1 cellular context compared by ENCODE assay signal in the genomic region with DNA sequence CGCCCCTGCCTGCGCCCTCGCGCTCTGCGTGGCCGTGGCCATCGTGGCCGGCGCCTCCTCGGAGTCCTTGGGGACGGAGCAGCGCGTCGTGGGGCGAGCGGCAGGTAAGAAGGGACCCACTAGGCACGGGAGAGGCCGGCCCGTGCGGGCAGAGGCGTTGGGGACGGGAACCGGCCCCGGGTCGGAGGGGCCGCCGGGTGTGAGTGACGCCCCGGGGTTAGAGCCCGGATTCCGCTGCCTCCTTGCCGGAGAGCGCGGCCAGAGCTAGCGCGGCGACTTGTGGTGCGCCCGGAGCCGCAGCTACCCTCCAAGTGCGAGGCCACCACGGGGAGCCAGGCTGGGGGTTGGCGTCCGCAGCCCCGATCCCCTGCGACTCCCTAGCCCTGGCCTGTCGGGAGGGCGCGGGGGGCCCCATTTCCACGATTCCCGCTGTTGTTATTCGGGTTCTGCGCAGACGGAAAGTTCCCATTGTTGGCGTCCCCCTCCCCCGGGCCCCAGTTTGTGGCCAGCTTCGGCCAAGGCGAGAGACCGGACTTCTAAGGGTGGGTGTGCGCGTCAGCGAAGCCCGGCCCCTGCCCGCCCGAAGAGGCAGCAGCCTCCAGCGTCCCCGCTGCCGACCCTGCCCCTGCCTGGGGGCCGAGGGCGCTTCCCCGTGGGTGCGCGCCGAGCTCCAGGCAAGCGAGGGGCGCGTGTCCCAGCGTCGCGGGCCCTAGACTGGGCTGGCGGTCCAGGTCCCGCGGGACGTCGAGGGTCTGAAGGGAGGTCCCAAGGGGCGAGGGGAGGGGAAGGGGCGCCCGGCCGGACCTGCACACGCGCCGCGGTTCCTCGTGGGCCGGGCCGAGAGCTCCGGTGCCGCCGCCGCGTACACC.
TF ChIP-seq lines count a peak whose summit lies in the region.

No MANE protein-coding gene starts in this region.

TF ChIP-seq in H1, 55 proteins besides CTCF, POLR2A, EP300 and RAD21:
- no peak for TF ChIP-seq NRF1 (IDR thresholded peaks at IDR 0.05; ENCODE audit: low read depth, low read length)
- TF ChIP-seq USF2 (IDR thresholded peaks at IDR 0.05; ENCODE audit: low read length) = no peak; the same call in 1 of the 2 replicates
- no peak for TF ChIP-seq CREB1 (IDR thresholded peaks at IDR 0.05)
- TF ChIP-seq RBBP5 (IDR thresholded peaks at IDR 0.05; ENCODE audit: borderline replicate concordance, low read depth, low read length) = peak; percentile 52; the same call in 1 of the 2 replicates
- no peak for TF ChIP-seq CTBP2 (IDR thresholded peaks at IDR 0.05; ENCODE audit: borderline replicate concordance, insufficient read depth, insufficient read length, low read length)
- no peak for TF ChIP-seq YY1 (IDR thresholded peaks at IDR 0.05; ENCODE audit: low read depth, low read length)
- TF ChIP-seq ASH2L (IDR thresholded peaks at IDR 0.05; ENCODE audit: low read length) = no peak
- TF ChIP-seq KDM1A (IDR thresholded peaks at IDR 0.05; ENCODE audit: borderline replicate concordance, low read length) = no peak
- no peak for TF ChIP-seq BACH1 (IDR thresholded peaks at IDR 0.05; ENCODE audit: low read length)
- TF ChIP-seq SIN3A (conservative IDR thresholded peaks at IDR 0.05 in 1 of 2, IDR thresholded peaks at IDR 0.05 in 1 of 2; ENCODE audit: low read depth in 1 of 2, low read length in 2 of 2) = peak in 1 of 2 experiments; percentile 48; a peak in 1 of 4 replicates
- TF ChIP-seq SUZ12 (IDR thresholded peaks at IDR 0.05; ENCODE audit: low read length) = peak; percentile 73
- no peak for TF ChIP-seq ZNF274 (IDR thresholded peaks at IDR 0.05; ENCODE audit: borderline replicate concordance, extremely low read depth, low read length)
- TF ChIP-seq, protein P1, sequence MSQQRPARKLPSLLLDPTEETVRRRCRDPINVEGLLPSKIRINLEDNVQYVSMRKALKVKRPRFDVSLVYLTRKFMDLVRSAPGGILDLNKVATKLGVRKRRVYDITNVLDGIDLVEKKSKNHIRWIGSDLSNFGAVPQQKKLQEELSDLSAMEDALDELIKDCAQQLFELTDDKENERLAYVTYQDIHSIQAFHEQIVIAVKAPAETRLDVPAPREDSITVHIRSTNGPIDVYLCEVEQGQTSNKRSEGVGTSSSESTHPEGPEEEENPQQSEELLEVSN (IDR thresholded peaks at IDR 0.05) = 0 out of 2 replicates have a peak, but pooled peaks have one; percentile 31
- TF ChIP-seq EZH2 (IDR thresholded peaks at IDR 0.05; ENCODE audit: low read depth, low read length, severe bottlenecking) = no peak
- TF ChIP-seq JUND (IDR thresholded peaks at IDR 0.05; ENCODE audit: low read length) = no peak
- peak; percentile 17 for TF ChIP-seq KDM4A (IDR thresholded peaks at IDR 0.05; ENCODE audit: low read depth, low read length, severe bottlenecking)
- no peak for TF ChIP-seq KDM5A (IDR thresholded peaks at IDR 0.05; ENCODE audit: low read length)
- TF ChIP-seq JUN (IDR thresholded peaks at IDR 0.05; ENCODE audit: low read depth, low read length) = no peak
